Comparison of ENCODE assay signal across 14 cellular contexts in genomic region chr4:3338976-3339531, GRCh38.
"Had no signal": no experiment of that assay in that cellular context is flagged by ENCODE, and none has a peak within 500 bp of the region (broad histone marks: within the 10 kb centered on the region; RNA-seq: fewer than 3 reads in every experiment).

No MANE protein-coding gene starts in this region.

- H3K4me3 ChIP-seq: esophagus muscularis mucosa, suprapubic skin, transverse colon had no signal

- ATAC-seq: activated CD8-positive, alpha-beta T cell treated with anti-CD3 and anti-CD28 coated beads for 36 hours; activated T-cell treated with anti-CD3 and anti-CD28 coated beads, Interleukin-2, amount 50 U/mL, for 72 hours; naive thymus-derived CD8-positive, alpha-beta T cell; stimulated activated naive CD8-positive, alpha-beta T cell treated with anti-CD3 and anti-CD28 coated beads, Interleukin-15, amount 100 ng/mL, for 72 hours had no signal

- H3K4me3 Mint-ChIP-seq: activated CD4-positive, alpha-beta T cell treated with anti-CD3 and anti-CD28 coated beads, Interleukin-2, amount 10 ng/mL, durations not matched to agents 24 days and 14 days; activated CD8-positive, alpha-beta T cell treated with anti-CD3 and anti-CD28 coated beads for 36 hours; activated T-cell treated with anti-CD3 and anti-CD28 coated beads, Interleukin-2, amount 50 U/mL, for 72 hours; stimulated activated naive CD8-positive, alpha-beta T cell treated with anti-CD3 and anti-CD28 coated beads, Interleukin-15, amount 100 ng/mL, for 72 hours had no signal

- H3K27ac Mint-ChIP-seq: activated CD4-positive, alpha-beta T cell treated with anti-CD3 and anti-CD28 coated beads, Interleukin-2, amount 10 ng/mL, durations not matched to agents 24 days and 14 days; activated CD8-positive, alpha-beta T cell treated with anti-CD3 and anti-CD28 coated beads for 36 hours; activated T-cell treated with anti-CD3 and anti-CD28 coated beads, Interleukin-2, amount 50 U/mL, for 72 hours had no signal

- H3K36me3 ChIP-seq: transverse colon had no signal

- H3K27me3 Mint-ChIP-seq: activated CD4-positive, alpha-beta T cell treated with anti-CD3 and anti-CD28 coated beads, Interleukin-2, amount 10 ng/mL, durations not matched to agents 24 days and 14 days; activated CD8-positive, alpha-beta T cell treated with anti-CD3 and anti-CD28 coated beads for 36 hours; stimulated activated naive CD8-positive, alpha-beta T cell treated with anti-CD3 and anti-CD28 coated beads, Interleukin-15, amount 100 ng/mL, for 72 hours had no signal

- H3K36me3 Mint-ChIP-seq: naive thymus-derived CD8-positive, alpha-beta T cell had no signal

- H3K9me3 ChIP-seq: esophagus muscularis mucosa, suprapubic skin, transverse colon had no signal

- H3K27ac ChIP-seq: esophagus muscularis mucosa, suprapubic skin, transverse colon had no signal

- H3K27me3 ChIP-seq: esophagus muscularis mucosa, suprapubic skin, transverse colon had no signal

- H3K4me1 ChIP-seq: suprapubic skin had no signal

- DNase-seq: activated CD8-positive, alpha-beta T cell treated with anti-CD3 and anti-CD28 coated beads for 36 hours; activated effector memory CD4-positive, alpha-beta T cell treated with anti-CD3 and anti-CD28 coated beads, Interleukin-2, amount 50 U/mL, for 16 hours; activated naive CD4-positive, alpha-beta T cell treated with anti-CD3 and anti-CD28 coated beads, Interleukin-2, amount 50 U/mL, for 16 hours; activated T-cell treated with anti-CD3 and anti-CD28 coated beads, Interleukin-2, amount 50 U/mL, for 72 hours; effector CD4-positive, alpha-beta T cell; mesenchymal stem cell; naive thymus-derived CD8-positive, alpha-beta T cell; nucleus accumbens; stimulated activated naive CD8-positive, alpha-beta T cell treated with anti-CD3 and anti-CD28 coated beads, Interleukin-15, amount 100 ng/mL, for 72 hours; T-helper 9 cell; transverse colon had no signal

- H3K9me3 Mint-ChIP-seq: activated CD4-positive, alpha-beta T cell treated with anti-CD3 and anti-CD28 coated beads, Interleukin-2, amount 10 ng/mL, durations not matched to agents 24 days and 14 days; activated CD8-positive, alpha-beta T cell treated with anti-CD3 and anti-CD28 coated beads for 36 hours; activated T-cell treated with anti-CD3 and anti-CD28 coated beads, Interleukin-2, amount 50 U/mL, for 72 hours; stimulated activated naive CD8-positive, alpha-beta T cell treated with anti-CD3 and anti-CD28 coated beads, Interleukin-15, amount 100 ng/mL, for 72 hours had no signal
